14 cellular contexts compared by ENCODE assay signal in the genomic region with DNA sequence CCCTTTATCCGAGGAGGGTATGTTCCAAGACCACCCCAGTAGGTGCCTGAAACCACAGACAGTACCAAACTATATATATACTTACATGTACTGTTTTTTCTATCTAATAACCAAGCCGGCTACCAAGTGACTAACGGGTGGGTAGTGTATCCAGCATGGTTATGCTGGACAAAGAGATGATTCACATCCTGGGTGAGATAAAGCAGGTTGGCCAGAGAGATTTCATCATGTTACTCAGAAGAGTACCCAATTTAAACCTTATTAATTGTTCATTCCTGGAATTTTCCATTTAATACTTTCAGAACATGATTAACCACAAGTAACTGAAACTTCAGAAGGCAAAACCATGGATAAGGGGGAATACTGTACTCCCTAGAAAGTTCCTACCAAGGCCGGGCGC. TPM values are rescaled to one million over a fixed set of nuclear protein-coding genes. Genes with fewer than 3 reads are reported as not detected.
DNase-seq lines count a peak whose midpoint lies in the region; ATAC-seq and TF ChIP-seq lines count a peak whose summit lies in the region.
"Had no signal": no experiment of that assay in that cellular context is flagged by ENCODE, and none has a peak within 500 bp of the region (broad histone marks: within the 10 kb centered on the region; RNA-seq: fewer than 3 reads in every experiment).

No MANE protein-coding gene starts in this region.

- DNase-seq in AG04450 (ENCODE audit: low read depth, low spot score) (peak; percentile 63), HPDE6-E6E7 (ENCODE audit: extremely low spot score) (peak; percentile 85), adipocyte (ENCODE audit: low read depth) (peak; percentile 64), glomerular visceral epithelial cell (ENCODE audit: extremely low spot score) (peak; percentile 81), NCI-H2196 (lab: John Stamatoyannopoulos, UW; ENCODE audit: unreplicated experiment) (no peak)
- no peak for DNase-seq in activated effector memory CD4-positive, alpha-beta T cell treated with anti-CD3 and anti-CD28 coated beads, Interleukin-2, amount 50 U/mL, for 16 hours
- DNase-seq in CD4-positive, alpha-beta T cell, result no peak
- DNase-seq: activated T-cell treated with anti-CD3 and anti-CD28 coated beads, Interleukin-2, amount 50 U/mL, for 48 hours; CD4-positive, alpha-beta memory T cell; naive B cell; NCI-H774; stimulated activated naive CD4-positive, alpha-beta T cell treated with Interleukin-2 at 50 U/mL for 16 hours had no signal

- no peak overlapping the region for H3K9ac ChIP-seq in adipocyte (ENCODE audit: low read length)

- CTCF ChIA-PET in AG04450 (lab: Charles Lee), result interaction anchor here (0.8 kb wide), 1 partner anchor 30 kb away, joined by 4 read pairs; no protein-coding TSS in a partner anchor
- CTCF ChIA-PET in CD4-positive, alpha-beta T cell (lab: Charles Lee), result no interaction called here

- no peak overlapping the region for H3K27ac Mint-ChIP-seq in CD4-positive, alpha-beta T cell
- H3K27ac Mint-ChIP-seq: dendritic cell treated with granulocyte-macrophage colony-stimulating factor and Interleukin-4, amounts not matched to agents 40 ng/mL and 50 ng/mL, for 4 days had no signal

- peaks cover 22% of the 10 kb centered on the region for H3K36me3 ChIP-seq in adipocyte (ENCODE audit: control insufficient read depth, insufficient read depth, low read length, severe bottlenecking)

- H3K27me3 ChIP-seq in AG04450 (ENCODE audit: control insufficient read depth, insufficient read depth, low read length), result no peaks in the 10 kb centered on the region
- H3K27me3 ChIP-seq in adipocyte (replicated peaks; ENCODE audit: control insufficient read depth, insufficient read depth, low read length), result no peaks in the 10 kb centered on the region
- H3K27me3 ChIP-seq in CD4-positive, alpha-beta T cell (ENCODE audit: control insufficient read depth, insufficient read depth, low read length), result no peaks in the 10 kb centered on the region

- no peak for ATAC-seq in HG02840 (IDR thresholded peaks at IDR 0.05; ENCODE audit: low FRiP score, unreplicated experiment)
- ATAC-seq in CD4-positive, alpha-beta T cell (ENCODE audit: poor library complexity), result no peak

- POLR2A ChIA-PET in AG04450 (lab: Yijun Ruan, JAX), result no interaction called here
- POLR2A ChIA-PET in CD4-positive, alpha-beta T cell (lab: Charles Lee), result no interaction called here

- H3K9me3 ChIP-seq in AG04450 (ENCODE audit: control insufficient read depth, insufficient read depth, low read length) (no peaks in the 10 kb centered on the region; the same call in 1 of the 2 replicates), adipocyte (ENCODE audit: control insufficient read depth, low read length) (no peaks in the 10 kb centered on the region)
- H3K9me3 ChIP-seq in CD4-positive, alpha-beta T cell (ENCODE audit: control insufficient read depth, low read length), result no peaks in the 10 kb centered on the region

- peaks cover 11% of the 10 kb centered on the region for H3K4me1 ChIP-seq in adipocyte (ENCODE audit: control insufficient read depth, insufficient read depth, low read length)

- peaks cover 50% of the 10 kb centered on the region for H3K36me3 Mint-ChIP-seq in CD4-positive, alpha-beta T cell (ENCODE audit: low read depth)

- no peak for TF ChIP-seq CTCF in AG04450 (IDR thresholded peaks at IDR 0.05; ENCODE audit: low read depth, low read length)
- no peak for TF ChIP-seq CTCF in CD4-positive, alpha-beta T cell (IDR thresholded peaks at IDR 0.05)

- no peaks in the 10 kb centered on the region for H3K4me1 Mint-ChIP-seq in CD4-positive, alpha-beta T cell (ENCODE audit: low read depth)
- H3K4me1 Mint-ChIP-seq: naive B cell had no signal

- H3K27ac ChIP-seq in AG04450 (ENCODE audit: low read depth, low read length), result peak overlapping the region; percentile 54
- no peak overlapping the region for H3K27ac ChIP-seq in CD4-positive, alpha-beta T cell (ENCODE audit: low read depth, low read length)

- intact Hi-C loops in CD4-positive, alpha-beta T cell (cut with DNase I, micrococcal nuclease), result no loop called here

- no peaks in the 10 kb centered on the region for H3K27me3 Mint-ChIP-seq in CD4-positive, alpha-beta T cell
- H3K27me3 Mint-ChIP-seq: CD4-positive, alpha-beta memory T cell; dendritic cell treated with granulocyte-macrophage colony-stimulating factor and Interleukin-4, amounts not matched to agents 40 ng/mL and 50 ng/mL, for 4 days; naive B cell had no signal

- no peaks in the 10 kb centered on the region for H3K9me3 Mint-ChIP-seq in CD4-positive, alpha-beta T cell
- H3K9me3 Mint-ChIP-seq: CD4-positive, alpha-beta memory T cell; dendritic cell treated with granulocyte-macrophage colony-stimulating factor and Interleukin-4, amounts not matched to agents 40 ng/mL and 50 ng/mL, for 4 days; naive B cell had no signal

- H3K4me3 ChIP-seq in AG04450 (ENCODE audit: low read depth, low read length) (no peak overlapping the region), adipocyte (ENCODE audit: low read length) (no peak overlapping the region)

- H3K4me3 Mint-ChIP-seq in CD4-positive, alpha-beta T cell, result no peak overlapping the region
- H3K4me3 Mint-ChIP-seq: CD4-positive, alpha-beta memory T cell; dendritic cell treated with granulocyte-macrophage colony-stimulating factor and Interleukin-4, amounts not matched to agents 40 ng/mL and 50 ng/mL, for 4 days; naive B cell had no signal

RNA-seq across cellular contexts. Expression of a gene that starts 46.5 kb away (rescaled TPM):
- polyA plus RNA-seq in AG04450 (2011; rRNA removed), result 25.2 and 35.7 TPM in 2 replicates
- 33.0 and 50.1 TPM in 2 replicates for polyA minus RNA-seq in AG04450 (2011; rRNA and poly(A)+ RNA removed)
- total RNA-seq in CD4-positive, alpha-beta T cell, result 100 to 1,000 TPM in 1 of 2 experiments, 10 to 100 TPM in 1; 97.0 to 104 TPM

Comparison
In these comparisons a context has a peak if more than half of its experiments do, and no peak if none do; other contexts are left out.
1. DNase-seq: peak in AG04450 (single experiment), HPDE6-E6E7 (single experiment), adipocyte (single experiment) and glomerular visceral epithelial cell (single experiment); none in activated effector memory CD4-positive, alpha-beta T cell treated with anti-CD3 and anti-CD28 coated beads, Interleukin-2, amount 50 U/mL, for 16 hours (single experiment), CD4-positive, alpha-beta T cell (0 of 10) and NCI-H2196 (single experiment).